In genomic region chr1:94892604-94893280, GRCh38 we compare ENCODE assay signal across 16 cellular contexts. TPM values are rescaled to one million over a fixed set of nuclear protein-coding genes. Genes with fewer than 3 reads are reported as not detected.
A peak's percentile ranks its signal among the peaks of the same experiment; 100 is the strongest.
DNase-seq lines count a peak whose midpoint lies in the region; ATAC-seq and TF ChIP-seq lines count a peak whose summit lies in the region.
"Had no signal": no experiment of that assay in that cellular context is flagged by ENCODE, and none has a peak within 500 bp of the region (broad histone marks: within the 10 kb centered on the region; RNA-seq: fewer than 3 reads in every experiment).

No MANE protein-coding gene starts in this region.

- H3K36me3 ChIP-seq in cardiac muscle cell, result peaks cover 20% of the 10 kb centered on the region
- peaks cover 17% of the 10 kb centered on the region for H3K36me3 ChIP-seq in ectodermal cell (ENCODE audit: control insufficient read depth, insufficient read depth, low read length)
- no peaks in the 10 kb centered on the region for H3K36me3 ChIP-seq in mucosa of descending colon (ENCODE audit: low read depth)

- no peaks in the 10 kb centered on the region for H3K27me3 ChIP-seq in cardiac muscle cell
- no peaks in the 10 kb centered on the region for H3K27me3 ChIP-seq in ectodermal cell (ENCODE audit: control insufficient read depth, insufficient read depth, low read length, poor library complexity, severe bottlenecking)

- H3K27ac ChIP-seq in cardiac muscle cell (peak overlapping the region; percentile 35), ectodermal cell (ENCODE audit: insufficient read depth, low read depth, low read length, poor library complexity, severe bottlenecking) (peak overlapping the region; percentile 53)
- H3K27ac ChIP-seq: 22Rv1, PC-9 had no signal

- no peak for TF ChIP-seq CTCF in cardiac muscle cell (IDR thresholded peaks at IDR 0.05; ENCODE audit: low read depth, low read length)
- no peak for TF ChIP-seq CTCF in mucosa of descending colon (IDR thresholded peaks at IDR 0.05)

- intact Hi-C loops in Right ventricle myocardium superior (cut with DNase I), result no loop called here
- intact Hi-C loops in mucosa of descending colon (cut with DNase I, micrococcal nuclease), result no loop called here

- WGBS in ectodermal cell, 2 experiments, result 92 to 97% methylated on average over 4 of the region's 4 CpGs

- DNase-seq in cardiac muscle cell (ENCODE audit: low read depth in 1 of 2, low spot score in 1 of 2), result no peak
- no peak for DNase-seq in Right ventricle myocardium superior
- peak in 2 of 3 donors; percentile 46 to 61 for DNase-seq in mucosa of descending colon
- DNase-seq in activated gamma-delta T cell treated with Interleukin-2 at 50 U/mL for 16 hours, result no peak
- no peak for DNase-seq in OCI-M1 (lab: John Stamatoyannopoulos, UW)
- DNase-seq in activated CD8-positive, alpha-beta memory T cell treated with anti-CD3 and anti-CD28 coated beads, Interleukin-2, amount 50 U/mL, for 4 hours, result no peak
- DNase-seq: CD8-positive, alpha-beta T cell; NCI-H1048; NCI-H146; NCI-H226; NCI-H748 treated with DMSO at 0.1 percent for 48 hours; PC-9 had no signal

- H3K9me3 ChIP-seq in cardiac muscle cell (ENCODE audit: low read depth), result no peaks in the 10 kb centered on the region
- H3K9me3 ChIP-seq in ectodermal cell (ENCODE audit: control insufficient read depth, low read length), result no peaks in the 10 kb centered on the region
- H3K9me3 ChIP-seq in mucosa of descending colon, result no peaks in the 10 kb centered on the region

- H3K4me3 ChIP-seq in cardiac muscle cell (no peak overlapping the region), ectodermal cell (ENCODE audit: insufficient read depth, low read depth, low read length) (no peak overlapping the region), mucosa of descending colon (no peak overlapping the region)
- H3K4me3 ChIP-seq: PC-9 had no signal

- ATAC-seq in Right ventricle myocardium superior (ENCODE audit: poor library complexity) (no peak), mucosa of descending colon (peak; percentile 83), HG02970 (IDR thresholded peaks at IDR 0.05; ENCODE audit: low FRiP score, unreplicated experiment) (no peak)
- ATAC-seq: CD8-positive, alpha-beta T cell; Right ventricle myocardium inferior had no signal

- no peaks in the 10 kb centered on the region for H3K4me1 ChIP-seq in cardiac muscle cell (ENCODE audit: low read depth)
- H3K4me1 ChIP-seq in ectodermal cell (ENCODE audit: control insufficient read depth, insufficient read depth, low read length), result peaks cover 4% of the 10 kb centered on the region
- no peaks in the 10 kb centered on the region for H3K4me1 ChIP-seq in mucosa of descending colon (ENCODE audit: low read depth)

RNA-seq across cellular contexts. Expression of gene CNN3, which starts 34.2 kb away (rescaled TPM):
- total RNA-seq in cardiac muscle cell (101 and 108 TPM in 2 replicates), Right ventricle myocardium superior (49.4 TPM), mucosa of descending colon (100 to 1,000 TPM in 2 of 3 donors, 10 to 100 TPM in 1; 61.3 to 165 (median 129) TPM)
- polyA plus RNA-seq in cardiac muscle cell, result 135 and 156 TPM in 2 replicates
- polyA plus RNA-seq in ectodermal cell (2013, experiment 1 of 4), result 436 TPM
- polyA plus RNA-seq in ectodermal cell (2013, experiment 2 of 4), result 422 TPM
- polyA plus RNA-seq in ectodermal cell (2013, experiment 3 of 4), result 391 TPM
- polyA plus RNA-seq in ectodermal cell (2013, experiment 4 of 4), result 415 TPM

Comparison
In these comparisons a context has a peak if more than half of its experiments do, and no peak if none do; other contexts are left out.
1. DNase-seq: peak in mucosa of descending colon (2 of 3); none in cardiac muscle cell (0 of 2), Right ventricle myocardium superior (single experiment), activated gamma-delta T cell treated with Interleukin-2 at 50 U/mL for 16 hours (single experiment), OCI-M1 (single experiment) and activated CD8-positive, alpha-beta memory T cell treated with anti-CD3 and anti-CD28 coated beads, Interleukin-2, amount 50 U/mL, for 4 hours (single experiment).